Comparison of ENCODE assay signal across 25 cellular contexts in genomic region chr13:102620512-102620911, GRCh38. TPM values are rescaled to one million over a fixed set of nuclear protein-coding genes. Genes with fewer than 3 reads are reported as not detected.
A peak's percentile ranks its signal among the peaks of the same experiment; 100 is the strongest.
DNase-seq lines count a peak whose midpoint lies in the region; ATAC-seq, FAIRE-seq and TF ChIP-seq lines count a peak whose summit lies in the region.
"Had no signal": no experiment of that assay in that cellular context is flagged by ENCODE, and none has a peak within 500 bp of the region (broad histone marks: within the 10 kb centered on the region; RNA-seq: fewer than 3 reads in every experiment).

No MANE protein-coding gene starts in this region.

- TF ChIP-seq CTCF in kidney (IDR thresholded peaks at IDR 0.05; ENCODE audit: borderline replicate concordance, extremely low read depth, insufficient read depth): no peak

- H3K4me1 Mint-ChIP-seq in activated naive CD4-positive, alpha-beta T cell treated with anti-CD3 and anti-CD28 coated beads for 36 hours (ENCODE audit: low read depth): no peaks in the 10 kb centered on the region
- peaks cover 10% of the 10 kb centered on the region for H3K4me1 Mint-ChIP-seq in stimulated activated effector memory CD8-positive, alpha-beta T cell treated with anti-CD3 and anti-CD28 coated beads, Interleukin-12 subunit alpha, Interleukin-12 subunit beta, amount 100 ng/mL, for 72 hours
- H3K4me1 Mint-ChIP-seq: memory B cell had no signal

- no peak for FAIRE-seq in kidney (lab: Jason Lieb, UNC)

- no peak overlapping the region for H3K4me3 Mint-ChIP-seq in activated naive CD4-positive, alpha-beta T cell treated with anti-CD3 and anti-CD28 coated beads for 36 hours
- H3K4me3 Mint-ChIP-seq in stimulated activated effector memory CD8-positive, alpha-beta T cell treated with anti-CD3 and anti-CD28 coated beads, Interleukin-12 subunit alpha, Interleukin-12 subunit beta, amount 100 ng/mL, for 72 hours: no peak overlapping the region
- H3K4me3 Mint-ChIP-seq: activated CD4-positive, alpha-beta T cell treated with anti-CD3 and anti-CD28 coated beads, Interleukin-2, amount 10 ng/mL, durations not matched to agents 24 days and 14 days; activated CD8-positive, alpha-beta memory T cell treated with anti-CD3 and anti-CD28 coated beads, Interleukin-2, amount 10 ng/mL, durations not matched to agents 7 days and 5 days; CD4-positive, CD25-positive, alpha-beta regulatory T cell; memory B cell had no signal

- peak; percentile 23 for DNase-seq in DMS 273 (lab: John Stamatoyannopoulos, UW; ENCODE audit: unreplicated experiment)
- no peak for DNase-seq in DMS 273 treated with DMSO at 0.1 percent for 48 hours (lab: John Stamatoyannopoulos, UW)
- DNase-seq in activated naive CD4-positive, alpha-beta T cell treated with anti-CD3 and anti-CD28 coated beads, Interleukin-2, amount 50 U/mL, for 72 hours (ENCODE audit: low spot score in 2 of 2): no peak
- DNase-seq in activated naive CD4-positive, alpha-beta T cell treated with anti-CD3 and anti-CD28 coated beads for 36 hours: no peak
- peak; percentile 63 for DNase-seq in NCI-H82 treated with DMSO at 0.1 percent for 48 hours (lab: John Stamatoyannopoulos, UW; ENCODE audit: unreplicated experiment)
- no peak for DNase-seq in stimulated activated effector memory CD8-positive, alpha-beta T cell treated with anti-CD3 and anti-CD28 coated beads, Interleukin-12 subunit alpha, Interleukin-12 subunit beta, amount 100 ng/mL, for 72 hours (ENCODE audit: low spot score in 2 of 2)
- DNase-seq in head of caudate nucleus: no peak
- no peak for DNase-seq in kidney
- DNase-seq: activated CD4-positive, alpha-beta T cell treated with anti-CD3 and anti-CD28 coated beads, Interleukin-2, amount 10 ng/mL, durations not matched to agents 24 days and 14 days; activated CD8-positive, alpha-beta memory T cell treated with anti-CD3 and anti-CD28 coated beads, Interleukin-2, amount 10 ng/mL, durations not matched to agents 7 days and 5 days; CD4-positive, CD25-positive, alpha-beta regulatory T cell; cerebellar nuclear complex; DND-41; dorsolateral prefrontal cortex; GM23248; heart left ventricle; NCI-H187 treated with DMSO at 0.1 percent for 48 hours; NCI-H510A; psoas muscle had no signal

- H3K4me3 ChIP-seq in kidney (ENCODE audit: low read length in 2 of 2): no peak overlapping the region
- H3K4me3 ChIP-seq: body of pancreas, dorsolateral prefrontal cortex, GM23248, heart left ventricle, psoas muscle had no signal

- peaks cover 4 to 7% of the 10 kb centered on the region in 2 donors for H3K36me3 Mint-ChIP-seq in activated naive CD4-positive, alpha-beta T cell treated with anti-CD3 and anti-CD28 coated beads, Interleukin-2, amount 50 U/mL, for 72 hours
- peaks cover 23% of the 10 kb centered on the region for H3K36me3 Mint-ChIP-seq in activated naive CD4-positive, alpha-beta T cell treated with anti-CD3 and anti-CD28 coated beads for 36 hours (ENCODE audit: low read depth)
- peaks cover 100% of the 10 kb centered on the region for H3K36me3 Mint-ChIP-seq in stimulated activated effector memory CD8-positive, alpha-beta T cell treated with anti-CD3 and anti-CD28 coated beads, Interleukin-12 subunit alpha, Interleukin-12 subunit beta, amount 100 ng/mL, for 72 hours

- CTCF ChIA-PET in activated naive CD4-positive, alpha-beta T cell treated with anti-CD3 and anti-CD28 coated beads for 36 hours (lab: Charles Lee): no interaction called here

- no peaks in the 10 kb centered on the region for H3K9me3 Mint-ChIP-seq in activated naive CD4-positive, alpha-beta T cell treated with anti-CD3 and anti-CD28 coated beads, Interleukin-2, amount 50 U/mL, for 72 hours
- no peaks in the 10 kb centered on the region for H3K9me3 Mint-ChIP-seq in activated naive CD4-positive, alpha-beta T cell treated with anti-CD3 and anti-CD28 coated beads for 36 hours
- H3K9me3 Mint-ChIP-seq in stimulated activated effector memory CD8-positive, alpha-beta T cell treated with anti-CD3 and anti-CD28 coated beads, Interleukin-12 subunit alpha, Interleukin-12 subunit beta, amount 100 ng/mL, for 72 hours: no peaks in the 10 kb centered on the region
- H3K9me3 Mint-ChIP-seq: activated CD4-positive, alpha-beta T cell treated with anti-CD3 and anti-CD28 coated beads, Interleukin-2, amount 10 ng/mL, durations not matched to agents 24 days and 14 days; CD4-positive, CD25-positive, alpha-beta regulatory T cell; memory B cell had no signal

- no peak overlapping the region for H3K27ac ChIP-seq in kidney (ENCODE audit: low read depth in 2 of 2, low read length in 2 of 2)
- H3K27ac ChIP-seq: 22Rv1, body of pancreas, GM23248, heart left ventricle, neutrophil, psoas muscle, RWPE1, VCaP had no signal

- no peaks in the 10 kb centered on the region for H3K9me3 ChIP-seq in kidney (ENCODE audit: control insufficient read depth in 1 of 2, low read length in 2 of 2)
- H3K9me3 ChIP-seq: body of pancreas, heart left ventricle, neutrophil, psoas muscle had no signal

- intact Hi-C loops in activated naive CD4-positive, alpha-beta T cell treated with anti-CD3 and anti-CD28 coated beads for 36 hours (cut with micrococcal nuclease): no loop called here
- intact Hi-C loops in head of caudate nucleus (cut with DNase I) (no loop called here), kidney (cut with DNase I) (no loop called here)

- peaks cover 17 to 21% of the 10 kb centered on the region in 2 donors for H3K36me3 ChIP-seq in kidney (ENCODE audit: control insufficient read depth in 1 of 2, insufficient read depth in 2 of 2, low read length in 2 of 2)

- H3K9ac ChIP-seq in kidney (ENCODE audit: low read length in 2 of 2): no peak overlapping the region
- H3K9ac ChIP-seq: GM23248 had no signal

- ATAC-seq in activated naive CD4-positive, alpha-beta T cell treated with anti-CD3 and anti-CD28 coated beads, Interleukin-2, amount 50 U/mL, for 72 hours: no peak
- no peak for ATAC-seq in stimulated activated effector memory CD8-positive, alpha-beta T cell treated with anti-CD3 and anti-CD28 coated beads, Interleukin-12 subunit alpha, Interleukin-12 subunit beta, amount 100 ng/mL, for 72 hours
- ATAC-seq: activated CD8-positive, alpha-beta memory T cell treated with anti-CD3 and anti-CD28 coated beads, Interleukin-2, amount 10 ng/mL, durations not matched to agents 7 days and 5 days; body of pancreas; heart left ventricle; psoas muscle had no signal

- no peaks in the 10 kb centered on the region for H3K4me1 ChIP-seq in kidney (ENCODE audit: control insufficient read depth in 1 of 2, insufficient read depth in 1 of 2, low read depth in 1 of 2, low read length in 2 of 2)
- H3K4me1 ChIP-seq: body of pancreas had no signal

- H3K27me3 Mint-ChIP-seq in activated naive CD4-positive, alpha-beta T cell treated with anti-CD3 and anti-CD28 coated beads for 36 hours (ENCODE audit: low read depth): no peaks in the 10 kb centered on the region
- H3K27me3 Mint-ChIP-seq: activated CD4-positive, alpha-beta T cell treated with anti-CD3 and anti-CD28 coated beads, Interleukin-2, amount 10 ng/mL, durations not matched to agents 24 days and 14 days; activated CD8-positive, alpha-beta memory T cell treated with anti-CD3 and anti-CD28 coated beads, Interleukin-2, amount 10 ng/mL, durations not matched to agents 7 days and 5 days; CD4-positive, CD25-positive, alpha-beta regulatory T cell; memory B cell had no signal

- H3K27ac Mint-ChIP-seq in activated naive CD4-positive, alpha-beta T cell treated with anti-CD3 and anti-CD28 coated beads, Interleukin-2, amount 50 U/mL, for 72 hours: peak overlapping the region; percentile 14 to 40
- no peak overlapping the region for H3K27ac Mint-ChIP-seq in activated naive CD4-positive, alpha-beta T cell treated with anti-CD3 and anti-CD28 coated beads for 36 hours
- H3K27ac Mint-ChIP-seq in stimulated activated effector memory CD8-positive, alpha-beta T cell treated with anti-CD3 and anti-CD28 coated beads, Interleukin-12 subunit alpha, Interleukin-12 subunit beta, amount 100 ng/mL, for 72 hours: peak overlapping the region; percentile 67
- H3K27ac Mint-ChIP-seq: activated CD4-positive, alpha-beta T cell treated with anti-CD3 and anti-CD28 coated beads, Interleukin-2, amount 10 ng/mL, durations not matched to agents 24 days and 14 days; activated CD8-positive, alpha-beta memory T cell treated with anti-CD3 and anti-CD28 coated beads, Interleukin-2, amount 10 ng/mL, durations not matched to agents 7 days and 5 days; memory B cell had no signal

RNA-seq across cellular contexts. Expression of gene TPP2, which starts 23.7 kb away (rescaled TPM):
- 10 to 100 TPM; 62.4 to 62.7 TPM for total RNA-seq in activated naive CD4-positive, alpha-beta T cell treated with anti-CD3 and anti-CD28 coated beads, Interleukin-2, amount 50 U/mL, for 72 hours
- total RNA-seq in activated naive CD4-positive, alpha-beta T cell treated with anti-CD3 and anti-CD28 coated beads for 36 hours: 10 to 100 TPM; 51.9 to 54.7 TPM
- total RNA-seq in kidney: 42.2 TPM
- polyA plus RNA-seq in kidney (ENCODE audit: insufficient read depth, low read depth, low replicate concordance): 14.7 TPM

Comparison
In these comparisons a context has a peak if more than half of its experiments do, and no peak if none do; other contexts are left out.
1. DNase-seq: peak in DMS 273 (single experiment) and NCI-H82 treated with DMSO at 0.1 percent for 48 hours (single experiment); none in DMS 273 treated with DMSO at 0.1 percent for 48 hours (single experiment), activated naive CD4-positive, alpha-beta T cell treated with anti-CD3 and anti-CD28 coated beads, Interleukin-2, amount 50 U/mL, for 72 hours (0 of 2), activated naive CD4-positive, alpha-beta T cell treated with anti-CD3 and anti-CD28 coated beads for 36 hours (single experiment), stimulated activated effector memory CD8-positive, alpha-beta T cell treated with anti-CD3 and anti-CD28 coated beads, Interleukin-12 subunit alpha, Interleukin-12 subunit beta, amount 100 ng/mL, for 72 hours (0 of 2), head of caudate nucleus (0 of 42) and kidney (single experiment).